ENCODE assay signal across 9 cellular contexts in the genomic region with DNA sequence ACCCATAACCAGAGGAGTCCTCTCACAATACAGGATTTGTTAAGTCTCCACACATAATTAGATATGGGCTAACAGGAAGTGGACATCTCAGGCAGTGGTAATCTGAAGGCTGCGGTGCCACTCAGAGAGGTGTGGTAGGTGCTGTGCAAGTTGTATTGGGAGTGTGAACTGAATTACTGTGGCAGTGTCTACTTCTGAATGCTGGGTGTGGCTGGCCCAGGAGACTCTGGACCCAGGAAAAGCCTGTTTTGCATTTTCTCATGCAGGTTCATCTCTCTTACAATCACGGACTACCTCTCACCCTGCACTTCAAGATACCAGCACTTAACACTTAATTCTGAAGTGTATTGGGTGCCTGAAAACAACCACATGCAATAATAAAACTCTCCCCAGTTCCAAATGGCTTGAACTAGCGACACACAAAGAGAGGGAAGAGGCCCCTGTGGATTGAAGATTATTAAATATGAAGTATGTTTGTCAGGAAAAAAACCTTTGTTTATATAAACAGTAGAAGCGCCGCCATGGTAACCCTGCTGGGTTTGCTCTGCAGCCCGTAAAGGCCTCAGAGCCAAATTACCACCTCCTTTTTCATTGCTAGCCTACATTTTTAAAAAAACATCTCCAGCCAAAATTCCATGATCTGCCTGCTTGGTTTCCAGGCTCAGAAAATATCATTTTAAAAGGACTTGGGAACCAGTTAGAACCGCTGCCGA.
DNase-seq lines count a peak whose midpoint lies in the region; ATAC-seq and TF ChIP-seq lines count a peak whose summit lies in the region.
"Had no signal": no experiment of that assay in that cellular context is flagged by ENCODE, and none has a peak within 500 bp of the region (broad histone marks: within the 10 kb centered on the region; RNA-seq: fewer than 3 reads in every experiment).

No MANE protein-coding gene starts in this region.

- H3K9me3 Mint-ChIP-seq in CD14-positive monocyte (peaks cover 0 to 6% (median 3%) of the 10 kb centered on the region in 7 donors), endothelial cell (ENCODE audit: unreplicated experiment) (no peaks in the 10 kb centered on the region), nephron (peaks cover 7% of the 10 kb centered on the region), T-cell (peaks cover 0 to 8% (median 4%) of the 10 kb centered on the region in 3 donors)

- DNase-seq in CD14-positive monocyte (ENCODE audit: low spot score) (no peak), NCI-H2171 treated with DMSO at 0.1 percent for 48 hours (lab: John Stamatoyannopoulos, UW) (peak; percentile 61), endothelial cell (ENCODE audit: low spot score) (no peak), NK-92 (lab: John Stamatoyannopoulos, UW; ENCODE audit: unreplicated experiment) (no peak), T-cell (no peak)
- DNase-seq in activated CD4-positive, alpha-beta T cell treated with anti-CD3 and anti-CD28 coated beads, Interleukin-2, amount 50 U/mL, for 4 hours, result no peak
- DNase-seq: activated naive CD4-positive, alpha-beta T cell had no signal

- peaks cover 0 to 2% of the 10 kb centered on the region in 2 donors for H3K36me3 Mint-ChIP-seq in CD14-positive monocyte
- peaks cover 4% of the 10 kb centered on the region for H3K36me3 Mint-ChIP-seq in endothelial cell (ENCODE audit: low read depth, unreplicated experiment)
- H3K36me3 Mint-ChIP-seq in nephron (ENCODE audit: low read depth), result peaks cover 13% of the 10 kb centered on the region
- H3K36me3 Mint-ChIP-seq in T-cell, result peaks cover 8% of the 10 kb centered on the region

- H3K4me1 Mint-ChIP-seq in CD14-positive monocyte (peaks cover 25% of the 10 kb centered on the region), endothelial cell (ENCODE audit: unreplicated experiment) (peaks cover 4% of the 10 kb centered on the region), nephron (peaks cover 46% of the 10 kb centered on the region), T-cell (peaks cover 17 to 35% (median 31%) of the 10 kb centered on the region in 3 donors)

- POLR2A ChIA-PET in T-cell (lab: Charles Lee), result no interaction called here

- H3K27ac Mint-ChIP-seq in CD14-positive monocyte (peak overlapping the region in 4 of 7 donors; percentile 40 to 55 (median 50)), endothelial cell (ENCODE audit: unreplicated experiment) (peak overlapping the region; percentile 62), nephron (peak overlapping the region; percentile 57 to 92 (median 73)), T-cell (no peak overlapping the region)

- TF ChIP-seq CTCF in CD14-positive monocyte (IDR thresholded peaks at IDR 0.05), result no peak
- no peak for TF ChIP-seq CTCF in endothelial cell (IDR thresholded peaks at IDR 0.05; ENCODE audit: unreplicated experiment)
- TF ChIP-seq CTCF in nephron (IDR thresholded peaks at IDR 0.05; ENCODE audit: unreplicated experiment in 3 of 3), result no peak

- H3K4me3 Mint-ChIP-seq in CD14-positive monocyte, result no peak overlapping the region
- peak overlapping the region; percentile 9 for H3K4me3 Mint-ChIP-seq in endothelial cell (ENCODE audit: unreplicated experiment)
- H3K4me3 Mint-ChIP-seq in nephron, result peak overlapping the region; percentile 12 to 71 (median 24)
- H3K4me3 Mint-ChIP-seq in T-cell, result no peak overlapping the region

- ATAC-seq in HG03196 (IDR thresholded peaks at IDR 0.05; ENCODE audit: unreplicated experiment), result no peak
- no peak for ATAC-seq in T-cell (replicated peaks in 1 of 4)

- peaks cover 12 to 25% (median 22%) of the 10 kb centered on the region in 3 donors for H3K27me3 Mint-ChIP-seq in CD14-positive monocyte (ENCODE audit: low read depth in 3 of 3)
- H3K27me3 Mint-ChIP-seq in endothelial cell (ENCODE audit: unreplicated experiment), result peaks cover 8% of the 10 kb centered on the region
- H3K27me3 Mint-ChIP-seq in nephron (ENCODE audit: low read depth), result peaks cover 15% of the 10 kb centered on the region
- H3K27me3 Mint-ChIP-seq in T-cell, result peaks cover 9 to 14% of the 10 kb centered on the region in 2 donors

- intact Hi-C loops in CD14-positive monocyte (cut with micrococcal nuclease), result no loop called here

- CTCF ChIA-PET in T-cell (lab: Charles Lee), result interaction anchor here in 1 of 2 donors (0.6 kb wide), 1 partner anchor 56 kb away, joined by 3 read pairs; no protein-coding TSS in a partner anchor

Comparison
In these comparisons a context has a peak if more than half of its experiments do, and no peak if none do; other contexts are left out.
1. H3K27ac Mint-ChIP-seq: peak in CD14-positive monocyte (4 of 7), endothelial cell (single experiment) and nephron (3 of 3); none in T-cell (0 of 2).
2. H3K4me3 Mint-ChIP-seq: peak in endothelial cell (single experiment) and nephron (3 of 3); none in CD14-positive monocyte (0 of 2) and T-cell (0 of 3).